Comparison of ENCODE assay signal across 18 cellular contexts in genomic region chr7:131488361-131488760, GRCh38.
DNase-seq lines count a peak whose midpoint lies in the region; ATAC-seq and TF ChIP-seq lines count a peak whose summit lies in the region.
"Had no signal": no experiment of that assay in that cellular context is flagged by ENCODE, and none has a peak within 500 bp of the region (broad histone marks: within the 10 kb centered on the region; RNA-seq: fewer than 3 reads in every experiment).

No MANE protein-coding gene starts in this region.

- H2BK12ac ChIP-seq in mesenchymal stem cell (ENCODE audit: low read length in 2 of 2): no peak overlapping the region

- 100% methylated on average over 1 of the region's 2 CpGs for WGBS in mesenchymal stem cell

- H3K79me1 ChIP-seq in mesenchymal stem cell (replicated peaks; ENCODE audit: low read length, poor library complexity, severe bottlenecking): peaks cover 3% of the 10 kb centered on the region

- in situ Hi-C loops in ACHN (cut with HindIII; ENCODE audit: low pct_ligation_motif_present, low pct_unique_long_range_greater_than_20kb, low sequenced_read_pairs): no loop called here

- no peaks in the 10 kb centered on the region for H3K79me2 ChIP-seq in GM23338 (replicated peaks; ENCODE audit: insufficient read depth)
- H3K79me2 ChIP-seq: hepatocyte had no signal

- no peak overlapping the region for H2BK15ac ChIP-seq in mesenchymal stem cell (ENCODE audit: low read depth, poor library complexity, severe bottlenecking)

- H3K14ac ChIP-seq in mesenchymal stem cell (ENCODE audit: low read length in 2 of 2): no peak overlapping the region

- peaks cover 1% of the 10 kb centered on the region for H3K27me3 Mint-ChIP-seq in GM23338 (ENCODE audit: insufficient read depth, low read depth, poor library complexity)
- H3K27me3 Mint-ChIP-seq in glutamatergic neuron (ENCODE audit: unreplicated experiment): no peaks in the 10 kb centered on the region
- H3K27me3 Mint-ChIP-seq: CD4-positive, CD25-positive, alpha-beta regulatory T cell had no signal

- H4K20me1 ChIP-seq in GM23338 (replicated peaks; ENCODE audit: insufficient read depth): no peaks in the 10 kb centered on the region

- H3K36me3 Mint-ChIP-seq in GM23338 (ENCODE audit: low read depth) (no peaks in the 10 kb centered on the region), glutamatergic neuron (ENCODE audit: unreplicated experiment) (no peaks in the 10 kb centered on the region)

- H3K27ac Mint-ChIP-seq in GM23338: no peak overlapping the region
- no peak overlapping the region for H3K27ac Mint-ChIP-seq in glutamatergic neuron (ENCODE audit: unreplicated experiment)

- no peaks in the 10 kb centered on the region; the same call in 1 of the 2 replicates for H3F3A ChIP-seq in GM23338 (replicated peaks; ENCODE audit: low read depth)

- H2BK5ac ChIP-seq in mesenchymal stem cell (ENCODE audit: low read depth, low read length, poor library complexity, severe bottlenecking): no peak overlapping the region

- H3K27me3 ChIP-seq in GM23338 (ENCODE audit: insufficient read depth) (no peaks in the 10 kb centered on the region), mesenchymal stem cell (ENCODE audit: control insufficient read depth in 1 of 2, insufficient read depth in 1 of 2, low read length in 2 of 2) (no peaks in the 10 kb centered on the region)
- no peaks in the 10 kb centered on the region for H3K27me3 ChIP-seq in effector memory CD4-positive, alpha-beta T cell (replicated peaks; ENCODE audit: control insufficient read depth, insufficient read depth, low read length, poor library complexity, severe bottlenecking)
- H3K27me3 ChIP-seq: hepatocyte, pancreas had no signal

- H3K18ac ChIP-seq in mesenchymal stem cell (ENCODE audit: low read depth in 1 of 2, low read length in 2 of 2): no peak overlapping the region

- H4K91ac ChIP-seq in mesenchymal stem cell (ENCODE audit: low read length): no peak overlapping the region

- no peaks in the 10 kb centered on the region for H3K36me3 ChIP-seq in GM23338 (ENCODE audit: insufficient read depth)
- H3K36me3 ChIP-seq in mesenchymal stem cell (ENCODE audit: control insufficient read depth in 1 of 2, insufficient read depth in 2 of 2, low read depth in 1 of 2, low read length in 2 of 2): peaks cover 2 to 71% of the 10 kb centered on the region in 2 experiments
- H3K36me3 ChIP-seq in effector memory CD4-positive, alpha-beta T cell (ENCODE audit: control insufficient read depth, insufficient read depth, low read length): peaks cover 5% of the 10 kb centered on the region
- H3K36me3 ChIP-seq: pancreas had no signal

- H3K4ac ChIP-seq in mesenchymal stem cell (ENCODE audit: low read depth in 1 of 2, low read length in 2 of 2): no peak overlapping the region

- no peak overlapping the region for H2AK5ac ChIP-seq in mesenchymal stem cell (ENCODE audit: low read length, severe bottlenecking)

- ATAC-seq in GM23338: no peak

- H3K4me1 Mint-ChIP-seq in GM23338 (peaks cover 4% of the 10 kb centered on the region; the same call in 1 of the 3 replicates), glutamatergic neuron (ENCODE audit: low read depth, unreplicated experiment) (peaks cover 7% of the 10 kb centered on the region)

- no peak overlapping the region for H3K23ac ChIP-seq in mesenchymal stem cell (ENCODE audit: low read length in 2 of 2)

- H3K4me1 ChIP-seq in GM23338 (ENCODE audit: insufficient read depth): no peaks in the 10 kb centered on the region
- no peaks in the 10 kb centered on the region for H3K4me1 ChIP-seq in mesenchymal stem cell (ENCODE audit: control insufficient read depth, insufficient read depth, low read depth, low read length)
- no peaks in the 10 kb centered on the region for H3K4me1 ChIP-seq in effector memory CD4-positive, alpha-beta T cell (ENCODE audit: control insufficient read depth, insufficient read depth, low read length, poor library complexity, severe bottlenecking)

- no peaks in the 10 kb centered on the region for H3K9me3 ChIP-seq in mesenchymal stem cell (ENCODE audit: control insufficient read depth, low read length)
- no peaks in the 10 kb centered on the region for H3K9me3 ChIP-seq in effector memory CD4-positive, alpha-beta T cell (ENCODE audit: control insufficient read depth, low read length)
- H3K9me3 ChIP-seq: pancreas had no signal

- H2AFZ ChIP-seq in GM23338: no peak overlapping the region
- no peak overlapping the region for H2AFZ ChIP-seq in mesenchymal stem cell (ENCODE audit: low read depth, low read length)
- H2AFZ ChIP-seq: hepatocyte had no signal

- no peak overlapping the region for H4K8ac ChIP-seq in mesenchymal stem cell (ENCODE audit: low read length)

- no peak overlapping the region for H3K27ac ChIP-seq in GM23338 (ENCODE audit: low read depth)
- H3K27ac ChIP-seq in VCaP: no peak overlapping the region
- no peak overlapping the region for H3K27ac ChIP-seq in substantia nigra (ENCODE audit: low read depth, low read length, poor library complexity, severe bottlenecking)
- no peak overlapping the region for H3K27ac ChIP-seq in mesenchymal stem cell (ENCODE audit: low read length, poor library complexity, severe bottlenecking)
- no peak overlapping the region for H3K27ac ChIP-seq in effector memory CD4-positive, alpha-beta T cell (ENCODE audit: insufficient read depth, low read length, poor library complexity, severe bottlenecking)
- H3K27ac ChIP-seq: hepatocyte, pancreas had no signal

- H3K9ac ChIP-seq in mesenchymal stem cell (ENCODE audit: low read length): no peak overlapping the region

- H3K4me2 ChIP-seq in GM23338: no peak overlapping the region
- H3K4me2 ChIP-seq in mesenchymal stem cell (ENCODE audit: low read length, poor library complexity, severe bottlenecking): no peak overlapping the region
- H3K4me2 ChIP-seq: hepatocyte had no signal

- TF ChIP-seq CTCF in GM23338 (conservative IDR thresholded peaks at IDR 0.05; ENCODE audit: low read depth in 2 of 2): peak in 1 of 2 experiments; percentile 50; a peak in 3 of 4 replicates
- TF ChIP-seq CTCF in VCaP (conservative IDR thresholded peaks at IDR 0.05): peak; percentile 26
- peak; percentile 65 for TF ChIP-seq CTCF in glutamatergic neuron (IDR thresholded peaks at IDR 0.05; ENCODE audit: partially characterized antibody, unreplicated experiment)

- H3K4me3 Mint-ChIP-seq in GM23338: no peak overlapping the region
- no peak overlapping the region for H3K4me3 Mint-ChIP-seq in glutamatergic neuron (ENCODE audit: unreplicated experiment)
- H3K4me3 Mint-ChIP-seq: CD4-positive, CD25-positive, alpha-beta regulatory T cell had no signal

- DNase-seq in ACHN (peak; percentile 35), GM23338 (ENCODE audit: low spot score) (peak; percentile 45), glutamatergic neuron (no peak), NCI-H1694 treated with DMSO at 0.1 percent for 48 hours (lab: John Stamatoyannopoulos, UW) (no peak), substantia nigra (lab: John Stamatoyannopoulos, UW) (no peak), mesenchymal stem cell (no peak)
- no peak for DNase-seq in effector memory CD4-positive, alpha-beta T cell
- DNase-seq: activated CD4-positive, CD25-positive, alpha-beta regulatory T cell; activated T-cell treated with anti-CD3 and anti-CD28 coated beads, Interleukin-2, amount 50 U/mL, for 1 hour; amygdala; CD4-positive, CD25-positive, alpha-beta regulatory T cell; effector CD8-positive, alpha-beta T cell; NK-92 treated with Interleukin-12 subunit alpha and Interleukin-12 subunit beta, amount 100 ng/mL, for 24 hours; pancreas; stimulated activated CD4-positive, alpha-beta T cell treated with anti-CD3 and anti-CD28 coated beads, Interleukin-4, amount 100 ng/mL, for 1 hour; stimulated activated naive CD4-positive, alpha-beta T cell treated with Interleukin-2 at 50 U/mL for 16 hours had no signal

- H3K9me3 Mint-ChIP-seq in GM23338: no peaks in the 10 kb centered on the region; the same call in 2 of the 3 replicates
- H3K9me3 Mint-ChIP-seq in glutamatergic neuron (ENCODE audit: unreplicated experiment): no peaks in the 10 kb centered on the region
- H3K9me3 Mint-ChIP-seq: CD4-positive, CD25-positive, alpha-beta regulatory T cell had no signal

- H2BK120ac ChIP-seq in mesenchymal stem cell (ENCODE audit: low read depth, low read length): no peak overlapping the region

- no peak overlapping the region for H3K4me3 ChIP-seq in GM23338
- H3K4me3 ChIP-seq in mesenchymal stem cell (ENCODE audit: insufficient read depth in 1 of 2, low read depth in 1 of 2, low read length in 2 of 2): no peak overlapping the region
- no peak overlapping the region for H3K4me3 ChIP-seq in effector memory CD4-positive, alpha-beta T cell (ENCODE audit: insufficient read depth, low read depth, low read length, poor library complexity, severe bottlenecking)
- H3K4me3 ChIP-seq: hepatocyte, pancreas had no signal

- H3K9me2 ChIP-seq in GM23338 (ENCODE audit: insufficient read depth): no peaks in the 10 kb centered on the region

TF ChIP-seq in GM23338, 12 proteins besides CTCF, POLR2A, EP300 and RAD21 (continues in another document):
- TF ChIP-seq CREB1 (CRISPR knock-in tag; IDR thresholded peaks at IDR 0.05; ENCODE audit: low read depth): no peak
- TF ChIP-seq NANOG (IDR thresholded peaks at IDR 0.05; ENCODE audit: borderline replicate concordance): no peak
- TF ChIP-seq POLR2AphosphoS5 (IDR thresholded peaks at IDR 0.05; ENCODE audit: low read depth): no peak
- no peak for TF ChIP-seq EZH2phosphoT487 (IDR thresholded peaks at IDR 0.05; ENCODE audit: unreplicated experiment)
- TF ChIP-seq JUNB (IDR thresholded peaks at IDR 0.05; ENCODE audit: unreplicated experiment): no peak

Comparison
In these comparisons a context has a peak if more than half of its experiments do, and no peak if none do; other contexts are left out.
1. DNase-seq: peak in ACHN (single experiment) and GM23338 (single experiment); none in glutamatergic neuron (single experiment), NCI-H1694 treated with DMSO at 0.1 percent for 48 hours (single experiment), substantia nigra (0 of 49), mesenchymal stem cell (single experiment) and effector memory CD4-positive, alpha-beta T cell (0 of 3).